In the genomic region with DNA sequence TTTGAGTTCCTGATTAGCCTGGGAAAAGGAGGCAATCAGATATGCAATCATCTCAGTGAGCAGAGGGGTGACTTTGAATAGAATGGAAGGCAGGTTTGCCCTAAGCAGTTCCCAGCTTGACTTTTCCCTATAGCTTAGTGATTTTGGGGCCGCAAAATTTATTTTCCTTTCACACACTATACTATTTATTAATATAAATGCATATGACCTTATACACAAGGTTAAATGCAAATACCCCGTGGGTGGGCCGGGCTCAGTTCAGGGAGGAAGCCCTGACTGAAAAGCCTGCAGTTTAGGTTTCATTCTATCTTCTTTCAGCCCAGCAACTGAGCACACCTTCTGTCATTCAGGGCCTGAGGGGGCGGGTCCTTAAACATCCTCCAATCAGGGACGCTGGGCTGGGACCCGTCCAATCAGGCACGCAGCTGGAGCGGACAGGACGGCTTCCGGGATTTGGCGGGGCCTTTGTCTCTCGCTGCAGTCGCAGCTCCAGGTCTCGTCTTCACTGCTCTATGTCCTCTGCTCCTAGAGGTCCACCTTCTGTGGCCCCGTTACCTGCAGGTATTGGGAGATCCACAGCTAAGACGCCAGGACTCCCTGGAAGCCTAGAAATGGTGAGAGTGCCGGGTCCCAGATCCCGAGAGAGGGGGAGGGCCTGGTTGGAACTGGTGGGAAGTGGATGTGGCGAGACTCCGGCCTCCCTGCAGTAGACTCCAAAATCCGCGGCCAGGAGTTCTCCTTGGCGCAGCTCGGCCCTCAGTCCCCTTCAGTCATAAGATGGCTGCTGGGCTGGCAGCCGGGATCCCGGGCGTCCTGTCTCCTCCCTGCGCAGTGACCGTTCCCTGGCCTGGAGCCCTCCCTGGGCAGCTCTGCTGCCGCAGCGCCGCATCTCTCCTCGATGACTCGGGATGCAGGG, we compare ENCODE assay signal across 1 cellular context.
TF ChIP-seq lines count a peak whose summit lies in the region.

A gene (plus strand): TSS at position 468 of the 916 bp plus-strand sequence. CDS start 45 bp downstream, at position 513.

TF ChIP-seq in HepG2, 621 proteins besides CTCF, POLR2A, EP300 and RAD21 (continued from another document):
- TF ChIP-seq MEF2D (CRISPR knock-in tag; IDR thresholded peaks at IDR 0.05) = 0 out of 2 replicates have a peak, but pooled peaks have one; percentile 16
- TF ChIP-seq HOXA5 (CRISPR knock-in tag; IDR thresholded peaks at IDR 0.05) = 0 out of 2 replicates have a peak, but pooled peaks have one; percentile 44
TF ChIP-seq in HepG2: peak in this region for 88.
